Comparison of ENCODE assay signal across 29 cellular contexts in genomic region chr2:75405000-75405399, GRCh38.
"Had no signal": no experiment of that assay in that cellular context is flagged by ENCODE, and none has a peak within 500 bp of the region (broad histone marks: within the 10 kb centered on the region; RNA-seq: fewer than 3 reads in every experiment).

No MANE protein-coding gene starts in this region.

- H3K27me3 Mint-ChIP-seq: activated CD8-positive, alpha-beta T cell treated with anti-CD3 and anti-CD28 coated beads for 36 hours had no signal

- H3K9ac ChIP-seq: SK-N-SH had no signal

- H3K4me1 ChIP-seq: SJSA1 had no signal

- H3K27ac Mint-ChIP-seq: activated CD8-positive, alpha-beta T cell treated with anti-CD3 and anti-CD28 coated beads for 36 hours; activated naive CD4-positive, alpha-beta T cell treated with anti-CD3 and anti-CD28 coated beads for 36 hours; activated naive CD4-positive, alpha-beta T cell treated with anti-CD3 and anti-CD28 coated beads, Interleukin-2, amount 50 U/mL, for 72 hours; activated T-cell treated with anti-CD3 and anti-CD28 coated beads, Interleukin-2, amount 50 U/mL, for 72 hours; activated T-helper 2 cell treated with anti-CD3 and anti-CD28 coated beads, Interferon-gamma antibody, Interleukin-2, Interleukin-4, amounts not matched to agents 10 μg/mL and 5 μg/mL and 100 μg/mL, durations not matched to agents 14 hours and 24 hours and 36 hours; T-helper 1 cell treated with Interleukin-12 subunit alpha and Interleukin-12 subunit beta and Interleukin-4 antibody, amounts not matched to agents 30 μg/mL and 1 μg/mL, for 36 hours; T-helper 2 cell treated with Interferon-gamma antibody and Interleukin-4, amounts not matched to agents 5 μg/mL and 100 μg/mL, for 36 hours had no signal

- H3K4me2 ChIP-seq: SK-N-SH had no signal

- DNase-seq: activated CD4-positive, alpha-beta T cell treated with anti-CD3 and anti-CD28 coated beads for 1 hour; activated CD4-positive, alpha-beta T cell treated with anti-CD3 and anti-CD28 coated beads for 48 hours; activated CD4-positive, CD25-positive, alpha-beta regulatory T cell; activated CD8-positive, alpha-beta T cell treated with anti-CD3 and anti-CD28 coated beads for 36 hours; activated gamma-delta T cell treated with Interleukin-2 at 50 U/mL for 16 hours; activated naive CD4-positive, alpha-beta T cell treated with anti-CD3 and anti-CD28 coated beads for 36 hours; activated T-cell treated with anti-CD3 and anti-CD28 coated beads, Interleukin-2, amount 50 U/mL, for 1 hour; activated T-cell treated with anti-CD3 and anti-CD28 coated beads, Interleukin-2, amount 50 U/mL, for 72 hours; amniotic stem cell; aorta; brain microvascular endothelial cell; central memory CD4-positive, alpha-beta T cell; MM.1S; MV-4-11; NCI-H1092; NCI-H1436 treated with DMSO at 0.1 percent for 48 hours; NCI-H1694 treated with DMSO at 0.1 percent for 48 hours; NCI-H2029; NCI-H345; NCI-H524 treated with DMSO at 0.1 percent for 48 hours; SHP77 treated with DMSO at 0.1 percent for 48 hours; SK-N-SH had no signal

- H3K9me3 ChIP-seq: SJSA1 had no signal

- H3K9me3 Mint-ChIP-seq: activated naive CD4-positive, alpha-beta T cell treated with anti-CD3 and anti-CD28 coated beads for 36 hours; activated T-cell treated with anti-CD3 and anti-CD28 coated beads, Interleukin-2, amount 50 U/mL, for 72 hours; activated T-helper 2 cell treated with anti-CD3 and anti-CD28 coated beads, Interferon-gamma antibody, Interleukin-2, Interleukin-4, amounts not matched to agents 10 μg/mL and 5 μg/mL and 100 μg/mL, durations not matched to agents 14 hours and 24 hours and 36 hours; T-helper 1 cell treated with Interleukin-12 subunit alpha and Interleukin-12 subunit beta and Interleukin-4 antibody, amounts not matched to agents 30 μg/mL and 1 μg/mL, for 36 hours; T-helper 2 cell treated with Interferon-gamma antibody and Interleukin-4, amounts not matched to agents 5 μg/mL and 100 μg/mL, for 36 hours had no signal

- H3K36me3 ChIP-seq: brain microvascular endothelial cell, SJSA1 had no signal

- H3K4me3 Mint-ChIP-seq: activated CD8-positive, alpha-beta T cell treated with anti-CD3 and anti-CD28 coated beads for 36 hours; activated naive CD4-positive, alpha-beta T cell treated with anti-CD3 and anti-CD28 coated beads for 36 hours; activated T-cell treated with anti-CD3 and anti-CD28 coated beads, Interleukin-2, amount 50 U/mL, for 72 hours; T-helper 1 cell treated with Interleukin-12 subunit alpha and Interleukin-12 subunit beta and Interleukin-4 antibody, amounts not matched to agents 30 μg/mL and 1 μg/mL, for 36 hours; T-helper 2 cell treated with Interferon-gamma antibody and Interleukin-4, amounts not matched to agents 5 μg/mL and 100 μg/mL, for 36 hours had no signal

- H3K27ac ChIP-seq: brain microvascular endothelial cell, SJSA1, VCaP had no signal

- ATAC-seq: activated CD8-positive, alpha-beta T cell treated with anti-CD3 and anti-CD28 coated beads for 36 hours; activated naive CD4-positive, alpha-beta T cell treated with anti-CD3 and anti-CD28 coated beads, Interleukin-2, amount 50 U/mL, for 72 hours; activated T-cell treated with anti-CD3 and anti-CD28 coated beads, Interleukin-2, amount 50 U/mL, for 72 hours; Panc1 had no signal

- H3K9me2 ChIP-seq: SK-N-SH had no signal

- H3K4me3 ChIP-seq: SJSA1 had no signal
